31 cellular contexts compared by ENCODE assay signal in genomic region chr2:31379102-31379501, GRCh38. TPM values are rescaled to one million over a fixed set of nuclear protein-coding genes. Genes with fewer than 3 reads are reported as not detected.
"Had no signal": no experiment of that assay in that cellular context is flagged by ENCODE, and none has a peak within 500 bp of the region (broad histone marks: within the 10 kb centered on the region; RNA-seq: fewer than 3 reads in every experiment).

No MANE protein-coding gene starts in this region.

- H3K27ac ChIP-seq: ascending aorta, esophagus squamous epithelium, gastrocnemius medialis, left ventricle myocardium inferior, neutrophil, sigmoid colon, uterus had no signal

- H3K4me1 ChIP-seq: ascending aorta, left ventricle myocardium inferior, sigmoid colon, uterus had no signal

- H3K36me3 ChIP-seq: ascending aorta, esophagus squamous epithelium, gastrocnemius medialis, left ventricle myocardium inferior, neutrophil, sigmoid colon, uterus had no signal

- H3K9me3 ChIP-seq: ascending aorta, esophagus squamous epithelium, gastrocnemius medialis, left ventricle myocardium inferior, neutrophil, sigmoid colon, uterus had no signal

- ATAC-seq: effector memory CD8-positive, alpha-beta T cell; stimulated activated memory B cell treated with anti-CD40 and anti-IgM and Interleukin-4, amounts not matched to agents 10 μg/mL and 1 μg/mL and 100 μg/mL, for 72 hours; stimulated activated naive CD8-positive, alpha-beta T cell treated with anti-CD3 and anti-CD28 coated beads, Interleukin-15, amount 100 ng/mL, for 72 hours had no signal

- H3K4me3 ChIP-seq: ascending aorta, esophagus squamous epithelium, gastrocnemius medialis, left ventricle myocardium inferior, sigmoid colon, smooth muscle cell, uterus had no signal

- H3K4me2 ChIP-seq: smooth muscle cell had no signal

- H3K27me3 ChIP-seq: ascending aorta, esophagus squamous epithelium, gastrocnemius medialis, neutrophil, sigmoid colon, uterus had no signal

- DNase-seq: activated CD4-positive, alpha-beta T cell treated with anti-CD3 and anti-CD28 coated beads for 4 hours; activated CD4-positive, alpha-beta T cell treated with anti-CD3 and anti-CD28 coated beads, Interleukin-2, amount 50 U/mL, for 48 hours; activated CD4-positive, CD25-positive, alpha-beta regulatory T cell; activated CD8-positive, alpha-beta memory T cell treated with anti-CD3 and anti-CD28 coated beads, Interleukin-2, amount 50 U/mL, for 4 hours; activated effector memory CD4-positive, alpha-beta T cell treated with anti-CD3 and anti-CD28 coated beads, Interleukin-2, amount 50 U/mL, for 16 hours; activated naive CD4-positive, alpha-beta T cell treated with anti-CD3 and anti-CD28 coated beads for 36 hours; activated naive CD8-positive, alpha-beta T cell treated with anti-CD3 and anti-CD28 coated beads, Interleukin-2, amount 10 ng/mL, durations not matched to agents 7 days and 5 days; activated T-cell treated with anti-CD3 and anti-CD28 coated beads, Interleukin-2, amount 50 U/mL, for 1 hour; dermis blood vessel endothelial cell; effector memory CD8-positive, alpha-beta T cell; esophagus squamous epithelium; gastrocnemius medialis; hypothalamus; immature natural killer cell; nephron progenitor cell; sigmoid colon; stimulated activated CD4-positive, alpha-beta T cell treated with anti-CD3 and anti-CD28 coated beads, Interleukin-1b, Interleukin-23, amount 100 ng/mL, for 48 hours; stimulated activated CD4-positive, alpha-beta T cell treated with anti-CD3 and anti-CD28 coated beads, Interleukin-4, amount 100 ng/mL, for 4 hours; stimulated activated CD8-positive, alpha-beta memory T cell treated with anti-CD3 and anti-CD28 coated beads, Interleukin-4, amount 100 ng/mL, for 48 hours; stimulated activated naive CD8-positive, alpha-beta T cell treated with anti-CD3 and anti-CD28 coated beads, Interleukin-15, amount 100 ng/mL, for 72 hours; substantia nigra; uterus had no signal

RNA-seq across cellular contexts. Expression of gene XDH, which starts 35.4 kb away (rescaled TPM):
- total RNA-seq: activated CD8-positive, alpha-beta memory T cell treated with anti-CD3 and anti-CD28 coated beads for 36 hours; activated naive CD4-positive, alpha-beta T cell treated with anti-CD3 and anti-CD28 coated beads for 36 hours; activated naive CD8-positive, alpha-beta T cell treated with anti-CD3 and anti-CD28 coated beads, Interleukin-2, amount 10 ng/mL, durations not matched to agents 7 days and 5 days; activated T-helper 1 cell treated with anti-CD3 and anti-CD28 coated beads, Interleukin-12 subunit alpha, Interleukin-12 subunit beta, Interleukin-2, Interleukin-4 antibody, amounts not matched to agents 30 ng/mL and 10 ng/mL and 1 ng/mL, durations not matched to agents 14 hours and 24 hours and 36 hours; ascending aorta; dermis blood vessel endothelial cell; lung microvascular endothelial cell; posterior vena cava had no signal
- polyA plus RNA-seq: immature natural killer cell had no signal
